In the genomic region with DNA sequence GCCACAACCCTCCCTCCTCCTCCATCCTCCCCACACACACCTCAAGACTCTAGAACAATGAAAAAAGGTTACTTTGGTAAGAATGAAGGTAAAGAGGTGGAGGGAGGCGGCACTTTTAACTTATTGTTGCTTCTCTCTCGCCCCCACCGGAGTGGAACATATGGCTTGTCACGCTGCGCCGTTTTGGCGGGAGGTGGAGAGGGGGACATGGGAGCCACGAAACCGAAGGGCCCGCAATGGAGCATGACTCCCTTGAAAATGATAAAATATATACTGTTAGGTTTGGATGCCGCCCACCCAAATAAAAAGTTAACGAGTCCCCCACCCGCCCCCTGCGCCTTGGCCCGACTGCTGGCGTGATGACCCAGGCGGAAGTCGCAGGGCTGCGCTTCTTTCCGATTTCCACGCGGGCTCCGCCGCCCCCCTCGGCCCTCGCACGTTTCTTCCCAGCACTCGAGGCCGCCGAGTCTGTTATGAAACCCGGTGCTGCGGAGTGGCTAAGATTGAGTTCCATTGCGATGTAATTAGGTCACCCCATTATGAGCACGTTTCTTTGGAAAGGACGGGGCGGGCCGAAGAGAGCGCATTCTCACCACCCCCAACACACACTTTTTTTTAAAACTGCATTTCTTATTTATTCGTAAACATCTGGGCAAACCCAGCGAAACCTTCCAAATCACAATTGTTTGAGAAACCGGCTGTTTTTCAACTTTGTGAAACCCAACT, we compare ENCODE assay signal across 8 cellular contexts. TPM values are rescaled to one million over a fixed set of nuclear protein-coding genes. Genes with fewer than 3 reads are reported as not detected.
DNase-seq lines count a peak whose midpoint lies in the region; ATAC-seq lines count a peak whose summit lies in the region.

No MANE protein-coding gene starts in this region.

- H3K9me3 ChIP-seq in HAP-1 (no peaks in the 10 kb centered on the region), iPS DF 6.9 (ENCODE audit: control insufficient read depth, insufficient read depth, low read length) (no peaks in the 10 kb centered on the region), skeletal muscle tissue (ENCODE audit: control insufficient read depth in 3 of 3, low read length in 3 of 3) (no peaks in the 10 kb centered on the region)

- H3K9me3 Mint-ChIP-seq in T-helper 2 cell treated with Interferon-gamma antibody and Interleukin-4, amounts not matched to agents 5 μg/mL and 100 μg/mL, for 36 hours, result peaks cover 9% of the 10 kb centered on the region

- H3K36me3 ChIP-seq in HAP-1 (replicated peaks) (peaks cover 9% of the 10 kb centered on the region), iPS DF 6.9 (ENCODE audit: control insufficient read depth, insufficient read depth, low read length) (peaks cover 11% of the 10 kb centered on the region), skeletal muscle tissue (ENCODE audit: control insufficient read depth in 3 of 3, insufficient read depth in 3 of 3, low read length in 3 of 3) (peaks cover 16 to 27% (median 26%) of the 10 kb centered on the region in 3 donors)

- H3K9ac ChIP-seq in skeletal muscle tissue (ENCODE audit: low read depth in 1 of 3, low read length in 3 of 3), result peak overlapping the region; percentile 98 to 99 (median 99)

- H3K4me1 Mint-ChIP-seq in T-helper 2 cell treated with Interferon-gamma antibody and Interleukin-4, amounts not matched to agents 5 μg/mL and 100 μg/mL, for 36 hours (ENCODE audit: low read depth), result peaks cover 37% of the 10 kb centered on the region

- in situ Hi-C loops in HAP-1 (cut with MboI; ENCODE audit: low sequenced_read_pairs), result no loop called here

- H3K27ac Mint-ChIP-seq in T-helper 2 cell treated with Interferon-gamma antibody and Interleukin-4, amounts not matched to agents 5 μg/mL and 100 μg/mL, for 36 hours, result peak overlapping the region; percentile 100

- H3K36me3 Mint-ChIP-seq in T-helper 2 cell treated with Interferon-gamma antibody and Interleukin-4, amounts not matched to agents 5 μg/mL and 100 μg/mL, for 36 hours (ENCODE audit: low read depth), result peaks cover 29% of the 10 kb centered on the region

- ATAC-seq in GM21619 (IDR thresholded peaks at IDR 0.05; ENCODE audit: unreplicated experiment), result no peak

- H3K27me3 Mint-ChIP-seq in T-helper 2 cell treated with Interferon-gamma antibody and Interleukin-4, amounts not matched to agents 5 μg/mL and 100 μg/mL, for 36 hours (ENCODE audit: low read depth), result no peaks in the 10 kb centered on the region

- DNase-seq in AG20443 (ENCODE audit: low spot score) (peak; percentile 86), HAP-1 (ENCODE audit: low spot score in 2 of 2) (peak; percentile 23 to 57), astrocyte of the hippocampus (ENCODE audit: low read depth, low spot score) (peak; percentile 92), iPS DF 6.9 (ENCODE audit: low read depth, low spot score) (no peak), COLO829 (ENCODE audit: low spot score) (no peak)
- DNase-seq in T-helper 2 cell treated with Interferon-gamma antibody and Interleukin-4, amounts not matched to agents 5 μg/mL and 100 μg/mL, for 36 hours (ENCODE audit: low spot score), result peak; percentile 83

- H3K27me3 ChIP-seq in HAP-1 (ENCODE audit: low read depth) (no peaks in the 10 kb centered on the region), iPS DF 6.9 (ENCODE audit: control insufficient read depth, insufficient read depth, low read length) (no peaks in the 10 kb centered on the region), skeletal muscle tissue (ENCODE audit: control insufficient read depth in 3 of 3, insufficient read depth in 3 of 3, low read length in 3 of 3) (no peaks in the 10 kb centered on the region)

- WGBS in iPS DF 6.9 (ENCODE audit: insufficient coverage, insufficient read length), result no CpG with 5 or more reads among the region's 41 CpGs

- peak overlapping the region; percentile 91 for H3K4me3 Mint-ChIP-seq in T-helper 2 cell treated with Interferon-gamma antibody and Interleukin-4, amounts not matched to agents 5 μg/mL and 100 μg/mL, for 36 hours

- H3K4me3 ChIP-seq in HAP-1 (peak overlapping the region; percentile 77), iPS DF 6.9 (ENCODE audit: low read length) (peak overlapping the region; percentile 96; the same call in 1 of the 2 replicates), skeletal muscle tissue (ENCODE audit: low read length in 3 of 3) (peak overlapping the region; percentile 83 to 99 (median 98))

- no peak overlapping the region for H3K27ac ChIP-seq in iPS DF 6.9 (ENCODE audit: low read length)
- H3K27ac ChIP-seq in skeletal muscle tissue (ENCODE audit: low read depth, low read length), result peak overlapping the region; percentile 100

- H3K4me1 ChIP-seq in HAP-1 (peaks cover 24% of the 10 kb centered on the region), iPS DF 6.9 (ENCODE audit: control insufficient read depth, insufficient read depth, low read length) (peaks cover 7% of the 10 kb centered on the region), skeletal muscle tissue (ENCODE audit: control insufficient read depth in 3 of 3, insufficient read depth in 3 of 3, low read length in 3 of 3) (peaks cover 9 to 25% (median 23%) of the 10 kb centered on the region in 3 donors)

RNA-seq across cellular contexts. Expression of gene ZFP36L1, which starts 1.4 kb away (rescaled TPM):
- 27.7 TPM for total RNA-seq in skeletal muscle tissue

Comparison
In these comparisons a context has a peak if more than half of its experiments do, and no peak if none do; other contexts are left out.
1. DNase-seq: peak in AG20443 (single experiment), HAP-1 (2 of 2), T-helper 2 cell treated with Interferon-gamma antibody and Interleukin-4, amounts not matched to agents 5 μg/mL and 100 μg/mL, for 36 hours (single experiment) and astrocyte of the hippocampus (single experiment); none in iPS DF 6.9 (single experiment) and COLO829 (single experiment).
2. Peak in every context shown above with its lines, with median percentiles within 50 percentile points of each other: H3K4me3 ChIP-seq.